ENCODE assay signal across 22 cellular contexts in genomic region chr2:199556886-199557285, GRCh38.
"Had no signal": no experiment of that assay in that cellular context is flagged by ENCODE, and none has a peak within 500 bp of the region (broad histone marks: within the 10 kb centered on the region; RNA-seq: fewer than 3 reads in every experiment).

No MANE protein-coding gene starts in this region.

- H3K9me3 Mint-ChIP-seq: natural killer cell, neural crest cell had no signal

- H3K36me3 ChIP-seq: gastrocnemius medialis, heart right ventricle, ovary, right atrium auricular region, sigmoid colon, tibial nerve, upper lobe of right lung, vagina had no signal

- H3K4me3 Mint-ChIP-seq: natural killer cell, neural crest cell had no signal

- H3K9me3 ChIP-seq: gastrocnemius medialis, mucosa of descending colon, ovary, right atrium auricular region, sigmoid colon, testis, tibial nerve, upper lobe of right lung, vagina had no signal

- H3K36me3 Mint-ChIP-seq: natural killer cell had no signal

- H3K4me1 Mint-ChIP-seq: natural killer cell, neural crest cell had no signal

- H3K27ac ChIP-seq: gastrocnemius medialis, heart right ventricle, ovary, right atrium auricular region, sigmoid colon, skin epidermis, testis, tibial nerve, upper lobe of right lung, vagina had no signal

- DNase-seq: effector memory CD4-positive, alpha-beta T cell; gastrocnemius medialis; heart right ventricle; hypothalamus; kidney glomerular epithelial cell; mammary epithelial cell; mucosa of descending colon; natural killer cell; nucleus accumbens; ovary; sigmoid colon; stimulated activated CD4-positive, alpha-beta T cell treated with anti-CD3 and anti-CD28 coated beads, Interleukin-2, amount 100 ng/mL, for 24 hours; stimulated activated CD4-positive, alpha-beta T cell treated with anti-CD3 and anti-CD28 coated beads, Interleukin-4, amount 100 ng/mL, for 4 hours; stimulated activated naive CD4-positive, alpha-beta T cell treated with Interleukin-2 at 50 U/mL for 16 hours; testis; upper lobe of right lung had no signal

- H3K4me1 ChIP-seq: gastrocnemius medialis, heart right ventricle, right atrium auricular region, sigmoid colon, testis, tibial nerve, upper lobe of right lung, vagina had no signal

- H3K27me3 ChIP-seq: gastrocnemius medialis, heart right ventricle, ovary, right atrium auricular region, sigmoid colon, testis, tibial nerve, upper lobe of right lung, vagina had no signal

- H3K4me3 ChIP-seq: gastrocnemius medialis, heart right ventricle, mucosa of descending colon, ovary, right atrium auricular region, sigmoid colon, skin epidermis, testis, tibial nerve, upper lobe of right lung, vagina had no signal

- H3K27ac Mint-ChIP-seq: natural killer cell had no signal

- ATAC-seq: esophagus mucosa, gastrocnemius medialis, heart right ventricle, mucosa of descending colon, natural killer cell, upper lobe of right lung had no signal
